ENCODE assay signal across 37 cellular contexts in genomic region chr3:138587374-138587773, GRCh38.
"Had no signal": no experiment of that assay in that cellular context is flagged by ENCODE, and none has a peak within 500 bp of the region (broad histone marks: within the 10 kb centered on the region; RNA-seq: fewer than 3 reads in every experiment).

No MANE protein-coding gene starts in this region.

- H3K4me3 ChIP-seq: ascending aorta, cardiac muscle cell had no signal

- H3K9me3 Mint-ChIP-seq: activated CD4-positive, alpha-beta memory T cell treated with anti-CD3 and anti-CD28 coated beads, Interleukin-2, amount 10 ng/mL, durations not matched to agents 7 days and 5 days; activated CD4-positive, alpha-beta T cell treated with anti-CD3 and anti-CD28 coated beads, Interleukin-2, amount 10 ng/mL, durations not matched to agents 7 days and 5 days; activated naive CD4-positive, alpha-beta T cell treated with anti-CD3 and anti-CD28 coated beads, Interleukin-2, amount 10 ng/mL, durations not matched to agents 7 days and 5 days; activated naive CD4-positive, alpha-beta T cell treated with anti-CD3 and anti-CD28 coated beads, Interleukin-2, amount 50 U/mL, for 24 hours; activated naive CD8-positive, alpha-beta T cell treated with anti-CD3 and anti-CD28 coated beads, Interleukin-2, amount 50 U/mL, for 24 hours; activated T-helper 2 cell treated with anti-CD3 and anti-CD28 coated beads, Interferon-gamma antibody, Interleukin-2, Interleukin-4, amounts not matched to agents 10 μg/mL and 5 μg/mL and 100 μg/mL, durations not matched to agents 14 hours and 24 hours and 36 hours; central memory CD8-positive, alpha-beta T cell; T-helper 2 cell treated with Interferon-gamma antibody and Interleukin-4, amounts not matched to agents 5 μg/mL and 100 μg/mL, for 36 hours had no signal

- H3K9me3 ChIP-seq: ascending aorta had no signal

- H3K4me3 Mint-ChIP-seq: activated CD4-positive, alpha-beta memory T cell treated with anti-CD3 and anti-CD28 coated beads, Interleukin-2, amount 10 ng/mL, durations not matched to agents 7 days and 5 days; activated CD4-positive, alpha-beta T cell treated with anti-CD3 and anti-CD28 coated beads for 36 hours; activated CD4-positive, alpha-beta T cell treated with anti-CD3 and anti-CD28 coated beads, Interleukin-2, amount 10 ng/mL, durations not matched to agents 7 days and 5 days; activated CD8-positive, alpha-beta memory T cell treated with anti-CD3 and anti-CD28 coated beads, Interleukin-2, amount 10 ng/mL, durations not matched to agents 7 days and 5 days; activated CD8-positive, alpha-beta T cell treated with anti-CD3 and anti-CD28 coated beads, Interleukin-2, amount 10 ng/mL, durations not matched to agents 7 days and 5 days; activated naive CD4-positive, alpha-beta T cell treated with anti-CD3 and anti-CD28 coated beads, Interleukin-2, amount 10 ng/mL, durations not matched to agents 7 days and 5 days; activated naive CD4-positive, alpha-beta T cell treated with anti-CD3 and anti-CD28 coated beads, Interleukin-2, amount 50 U/mL, for 24 hours; activated naive CD8-positive, alpha-beta T cell; activated naive CD8-positive, alpha-beta T cell treated with anti-CD3 and anti-CD28 coated beads, Interleukin-2, amount 10 ng/mL, durations not matched to agents 7 days and 5 days; activated naive CD8-positive, alpha-beta T cell treated with anti-CD3 and anti-CD28 coated beads, Interleukin-2, amount 50 U/mL, for 24 hours; activated T-cell treated with anti-CD3 and anti-CD28 coated beads, Interleukin-2, amount 50 U/mL, for 24 hours; brain; central memory CD8-positive, alpha-beta T cell; T-cell; T-helper 2 cell treated with Interferon-gamma antibody and Interleukin-4, amounts not matched to agents 5 μg/mL and 100 μg/mL, for 36 hours had no signal

- H3K27me3 Mint-ChIP-seq: activated CD4-positive, alpha-beta memory T cell treated with anti-CD3 and anti-CD28 coated beads, Interleukin-2, amount 10 ng/mL, durations not matched to agents 7 days and 5 days; activated CD4-positive, alpha-beta T cell treated with anti-CD3 and anti-CD28 coated beads for 36 hours; activated CD4-positive, alpha-beta T cell treated with anti-CD3 and anti-CD28 coated beads, Interleukin-2, amount 10 ng/mL, durations not matched to agents 7 days and 5 days; activated CD8-positive, alpha-beta memory T cell treated with anti-CD3 and anti-CD28 coated beads, Interleukin-2, amount 10 ng/mL, durations not matched to agents 7 days and 5 days; activated naive CD4-positive, alpha-beta T cell treated with anti-CD3 and anti-CD28 coated beads, Interleukin-2, amount 10 ng/mL, durations not matched to agents 7 days and 5 days; activated naive CD4-positive, alpha-beta T cell treated with anti-CD3 and anti-CD28 coated beads, Interleukin-2, amount 50 U/mL, for 24 hours; activated naive CD8-positive, alpha-beta T cell; activated naive CD8-positive, alpha-beta T cell treated with anti-CD3 and anti-CD28 coated beads, Interleukin-2, amount 10 ng/mL, durations not matched to agents 7 days and 5 days; activated naive CD8-positive, alpha-beta T cell treated with anti-CD3 and anti-CD28 coated beads, Interleukin-2, amount 50 U/mL, for 24 hours; activated T-cell treated with anti-CD3 and anti-CD28 coated beads, Interleukin-2, amount 50 U/mL, for 24 hours; brain; central memory CD8-positive, alpha-beta T cell; T-cell had no signal

- DNase-seq: activated CD4-positive, alpha-beta memory T cell treated with anti-CD3 and anti-CD28 coated beads, Interleukin-2, amount 10 ng/mL, durations not matched to agents 7 days and 5 days; activated CD4-positive, alpha-beta T cell treated with anti-CD3 and anti-CD28 coated beads for 1 hour; activated CD4-positive, alpha-beta T cell treated with anti-CD3 and anti-CD28 coated beads for 36 hours; activated CD4-positive, alpha-beta T cell treated with anti-CD3 and anti-CD28 coated beads for 48 hours; activated CD4-positive, alpha-beta T cell treated with anti-CD3 and anti-CD28 coated beads, Interleukin-2, amount 10 ng/mL, durations not matched to agents 7 days and 5 days; activated CD4-positive, alpha-beta T cell treated with anti-CD3 and anti-CD28 coated beads, Interleukin-2, amount 50 U/mL, for 48 hours; activated CD4-positive, CD25-positive, alpha-beta regulatory T cell; activated CD8-positive, alpha-beta memory T cell treated with anti-CD3 and anti-CD28 coated beads for 24 hours; activated CD8-positive, alpha-beta memory T cell treated with anti-CD3 and anti-CD28 coated beads, Interleukin-2, amount 10 ng/mL, durations not matched to agents 7 days and 5 days; activated CD8-positive, alpha-beta memory T cell treated with anti-CD3 and anti-CD28 coated beads, Interleukin-2, amount 50 U/mL, for 48 hours; activated CD8-positive, alpha-beta T cell treated with anti-CD3 and anti-CD28 coated beads, Interleukin-2, amount 10 ng/mL, durations not matched to agents 7 days and 5 days; activated effector memory CD4-positive, alpha-beta T cell treated with Interleukin-2 at 50 U/mL for 16 hours; activated gamma-delta T cell; activated naive CD4-positive, alpha-beta T cell treated with anti-CD3 and anti-CD28 coated beads, Interleukin-2, amount 10 ng/mL, durations not matched to agents 7 days and 5 days; activated naive CD4-positive, alpha-beta T cell treated with Interleukin-2 at 50 U/mL for 16 hours; activated naive CD8-positive, alpha-beta T cell treated with anti-CD3 and anti-CD28 coated beads, Interleukin-2, amount 10 ng/mL, durations not matched to agents 7 days and 5 days; activated naive CD8-positive, alpha-beta T cell treated with anti-CD3 and anti-CD28 coated beads, Interleukin-2, amount 50 U/mL, for 24 hours; activated T-cell treated with anti-CD3 and anti-CD28 coated beads, Interleukin-2, amount 50 U/mL, for 24 hours; activated T-cell treated with anti-CD3 and anti-CD28 coated beads, Interleukin-2, amount 50 U/mL, for 48 hours; amygdala; anterior cingulate cortex; caudate nucleus; cerebellar nuclear complex; T-cell; T-helper 2 cell; T-helper 9 cell had no signal

- H3K4me1 ChIP-seq: ascending aorta had no signal

- H3K27ac Mint-ChIP-seq: activated CD4-positive, alpha-beta memory T cell treated with anti-CD3 and anti-CD28 coated beads, Interleukin-2, amount 10 ng/mL, durations not matched to agents 7 days and 5 days; activated CD4-positive, alpha-beta T cell treated with anti-CD3 and anti-CD28 coated beads for 36 hours; activated CD4-positive, alpha-beta T cell treated with anti-CD3 and anti-CD28 coated beads, Interleukin-2, amount 10 ng/mL, durations not matched to agents 7 days and 5 days; activated CD8-positive, alpha-beta memory T cell treated with anti-CD3 and anti-CD28 coated beads, Interleukin-2, amount 10 ng/mL, durations not matched to agents 7 days and 5 days; activated CD8-positive, alpha-beta T cell treated with anti-CD3 and anti-CD28 coated beads, Interleukin-2, amount 10 ng/mL, durations not matched to agents 7 days and 5 days; activated naive CD4-positive, alpha-beta T cell treated with anti-CD3 and anti-CD28 coated beads, Interleukin-2, amount 10 ng/mL, durations not matched to agents 7 days and 5 days; activated naive CD4-positive, alpha-beta T cell treated with anti-CD3 and anti-CD28 coated beads, Interleukin-2, amount 50 U/mL, for 24 hours; activated naive CD8-positive, alpha-beta T cell; activated naive CD8-positive, alpha-beta T cell treated with anti-CD3 and anti-CD28 coated beads, Interleukin-2, amount 10 ng/mL, durations not matched to agents 7 days and 5 days; activated naive CD8-positive, alpha-beta T cell treated with anti-CD3 and anti-CD28 coated beads, Interleukin-2, amount 50 U/mL, for 24 hours; activated T-cell treated with anti-CD3 and anti-CD28 coated beads, Interleukin-2, amount 50 U/mL, for 24 hours; activated T-helper 2 cell treated with anti-CD3 and anti-CD28 coated beads, Interferon-gamma antibody, Interleukin-2, Interleukin-4, amounts not matched to agents 10 μg/mL and 5 μg/mL and 100 μg/mL, durations not matched to agents 14 hours and 24 hours and 36 hours; brain; T-cell; T-helper 2 cell treated with Interferon-gamma antibody and Interleukin-4, amounts not matched to agents 5 μg/mL and 100 μg/mL, for 36 hours had no signal

- H3K36me3 ChIP-seq: ascending aorta, cardiac muscle cell had no signal

- H3K27me3 ChIP-seq: ascending aorta, cardiac muscle cell had no signal

- H3K27ac ChIP-seq: ascending aorta, cardiac muscle cell, VCaP had no signal

- ATAC-seq: activated CD4-positive, alpha-beta T cell treated with anti-CD3 and anti-CD28 coated beads for 36 hours; activated CD4-positive, CD25-positive, alpha-beta regulatory T cell treated with anti-CD3 and anti-CD28 coated beads, Interleukin-2, amount 50 U/mL, for 24 hours; activated CD8-positive, alpha-beta memory T cell treated with anti-CD3 and anti-CD28 coated beads, Interleukin-2, amount 10 ng/mL, durations not matched to agents 7 days and 5 days; activated CD8-positive, alpha-beta T cell treated with anti-CD3 and anti-CD28 coated beads, Interleukin-2, amount 10 ng/mL, durations not matched to agents 7 days and 5 days; activated naive CD8-positive, alpha-beta T cell treated with anti-CD3 and anti-CD28 coated beads, Interleukin-2, amount 50 U/mL, for 24 hours; T-cell had no signal

- FAIRE-seq: bronchial epithelial cell had no signal
